In the genomic region with DNA sequence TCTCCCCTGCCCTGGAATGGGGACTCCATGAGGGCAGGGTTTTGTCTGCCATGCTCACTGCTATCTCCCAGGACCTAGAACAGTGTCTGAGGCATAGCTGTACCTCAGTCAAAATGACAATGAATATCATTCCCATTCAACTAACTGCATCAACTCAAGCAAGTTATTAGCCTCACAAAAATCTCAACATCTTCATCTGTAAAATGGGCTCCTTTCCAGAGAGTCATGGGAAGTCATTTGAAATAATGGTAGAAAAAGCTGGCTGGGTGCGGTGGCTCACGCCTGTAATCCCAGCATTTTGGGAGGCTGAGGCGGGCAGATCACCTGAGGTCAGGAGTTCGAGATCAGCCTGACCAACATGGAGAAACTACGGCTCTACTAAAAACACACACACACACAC, we compare ENCODE assay signal across 14 cellular contexts. TPM values are rescaled to one million over a fixed set of nuclear protein-coding genes. Genes with fewer than 3 reads are reported as not detected.
A peak's percentile ranks its signal among the peaks of the same experiment; 100 is the strongest.
DNase-seq lines count a peak whose midpoint lies in the region; ATAC-seq, FAIRE-seq and TF ChIP-seq lines count a peak whose summit lies in the region.
"Had no signal": no experiment of that assay in that cellular context is flagged by ENCODE, and none has a peak within 500 bp of the region (broad histone marks: within the 10 kb centered on the region; RNA-seq: fewer than 3 reads in every experiment).

No MANE protein-coding gene starts in this region.

- FAIRE-seq in endothelial cell of umbilical vein (lab: Jason Lieb, UNC) = no peak
- no peak for FAIRE-seq in GM19239 (lab: Jason Lieb, UNC)

- no peaks in the 10 kb centered on the region for H3K9me1 ChIP-seq in endothelial cell of umbilical vein (replicated peaks; ENCODE audit: control insufficient read depth, extremely low read depth, insufficient read depth, low read length)

- CTCF ChIA-PET in CD4-positive, alpha-beta memory T cell (lab: Charles Lee; ENCODE audit: partially characterized antibody) = interaction anchor here (0.7 to 10.6 kb wide), 7 partner anchors 10 to 180 kb away, joined by 3 to 128 read pairs (median 7); a partner anchor contains a TSS
- CTCF ChIA-PET in T-cell (lab: Charles Lee) (interaction anchor here (1.0 to 1.4 kb wide), 2 partner anchors 15 to 16 kb away, joined by 3 to 5 read pairs; a partner anchor contains a TSS), endothelial cell of umbilical vein (lab: Charles Lee) (interaction anchor here (1.2 to 11.3 kb wide), 5 partner anchors 13 to 84 kb away, joined by 3 to 167 read pairs (median 7); a partner anchor contains a TSS)

- H3K4me2 ChIP-seq in endothelial cell of umbilical vein (ENCODE audit: insufficient read depth, low read length) = peak overlapping the region; percentile 32

- H3K9ac ChIP-seq in endothelial cell of umbilical vein (replicated peaks; ENCODE audit: extremely low read depth, insufficient read depth, low read length) = peak overlapping the region; percentile 91

- peaks cover 90% of the 10 kb centered on the region for H3K4me1 ChIP-seq in CD4-positive, alpha-beta memory T cell (ENCODE audit: insufficient read depth, low read length)
- H3K4me1 ChIP-seq in endothelial cell of umbilical vein (ENCODE audit: control insufficient read depth, extremely low read depth, insufficient read depth, low read length) = peaks cover 56% of the 10 kb centered on the region
- peaks cover 6% of the 10 kb centered on the region for H3K4me1 ChIP-seq in psoas muscle

- no peaks in the 10 kb centered on the region for H3K9me3 Mint-ChIP-seq in CD4-positive, alpha-beta memory T cell
- H3K9me3 Mint-ChIP-seq in T-cell = no peaks in the 10 kb centered on the region

- no peak overlapping the region for H3K4me3 ChIP-seq in CD4-positive, alpha-beta memory T cell (ENCODE audit: low read length in 2 of 2)
- H3K4me3 ChIP-seq in endothelial cell of umbilical vein (replicated peaks in 1 of 3; ENCODE audit: insufficient read depth in 1 of 3, low read depth in 1 of 3, low read length in 3 of 3) (peak overlapping the region in 2 of 3 experiments; percentile 26 to 65), psoas muscle (peak overlapping the region; percentile 37)
- H3K4me3 ChIP-seq: ascending aorta had no signal

- peaks cover 54% of the 10 kb centered on the region for H3K79me2 ChIP-seq in endothelial cell of umbilical vein (ENCODE audit: control insufficient read depth, insufficient read depth, low read length)

- H2AFZ ChIP-seq in endothelial cell of umbilical vein (ENCODE audit: low read depth, low read length) = no peak overlapping the region

- H3K27ac ChIP-seq in CD4-positive, alpha-beta memory T cell (ENCODE audit: low read depth, low read length) = peak overlapping the region; percentile 67
- peak overlapping the region; percentile 96 for H3K27ac ChIP-seq in endothelial cell of umbilical vein (ENCODE audit: insufficient read depth, low read depth, low read length)
- peak overlapping the region; percentile 46 for H3K27ac ChIP-seq in psoas muscle
- H3K27ac ChIP-seq: tibial artery had no signal

- H3K4me3 Mint-ChIP-seq in CD4-positive, alpha-beta memory T cell = peak overlapping the region in 7 of 8 donors; percentile 57 to 79 (median 69)
- peak overlapping the region; percentile 13 to 72 (median 25) for H3K4me3 Mint-ChIP-seq in T-cell

- peaks cover 19% of the 10 kb centered on the region for H3K36me3 ChIP-seq in CD4-positive, alpha-beta memory T cell (ENCODE audit: insufficient read depth, low read length)
- H3K36me3 ChIP-seq in endothelial cell of umbilical vein (ENCODE audit: control insufficient read depth in 2 of 2, extremely low read depth in 1 of 2, insufficient read depth in 2 of 2, low read length in 2 of 2) (peaks cover 9 to 12% of the 10 kb centered on the region in 2 experiments), psoas muscle (ENCODE audit: insufficient read depth in 1 of 2, low read depth in 1 of 2) (no peaks in the 10 kb centered on the region)
- H3K36me3 ChIP-seq: ascending aorta, tibial artery had no signal

- WGBS in psoas muscle, 3 donors = 83 to 87% (median 85%) methylated on average over 5 of the region's 5 CpGs

- no peaks in the 10 kb centered on the region for H3K9me3 ChIP-seq in CD4-positive, alpha-beta memory T cell (ENCODE audit: control insufficient read depth in 1 of 2, low read length in 2 of 2)
- H3K9me3 ChIP-seq in endothelial cell of umbilical vein (replicated peaks; ENCODE audit: control insufficient read depth, insufficient read depth, low read length) (no peaks in the 10 kb centered on the region), psoas muscle (no peaks in the 10 kb centered on the region)
- H3K9me3 ChIP-seq: ascending aorta, tibial artery had no signal

- no peak for TF ChIP-seq CTCF in endothelial cell of umbilical vein (IDR thresholded peaks at IDR 0.05; ENCODE audit: extremely low read depth in 1 of 2, insufficient read depth in 1 of 2, low read depth in 1 of 2, low read length in 2 of 2)
- no peak for TF ChIP-seq CTCF in psoas muscle (IDR thresholded peaks at IDR 0.05)

- dilution Hi-C loops in endothelial cell of umbilical vein (cut with MboI; ENCODE audit: extremely low pct_ligation_motif_present, low sequenced_read_pairs) = no loop called here

- DNase-seq in CD4-positive, alpha-beta memory T cell = no peak
- DNase-seq in T-cell (no peak), endothelial cell of umbilical vein (ENCODE audit: low read depth, low spot score) (no peak), psoas muscle (no peak), putamen (ENCODE audit: low spot score) (no peak), GM19239 (ENCODE audit: insufficient read length, low spot score) (no peak)
- no peak for DNase-seq in stimulated activated naive CD4-positive, alpha-beta T cell treated with Interleukin-2 at 50 U/mL for 16 hours (lab: John Stamatoyannopoulos, UW)
- DNase-seq: GOT3, NCI-H226, OCI-M1, tibial artery had no signal

- no peak for ATAC-seq in T-cell (replicated peaks in 1 of 4)
- ATAC-seq in psoas muscle = no peak
- no peak for ATAC-seq in GM18909 (IDR thresholded peaks at IDR 0.05; ENCODE audit: poor library complexity, unreplicated experiment)

- intact Hi-C loops in CD4-positive, alpha-beta memory T cell (cut with micrococcal nuclease) = no loop called here
- intact Hi-C loops in endothelial cell of umbilical vein (cut with micrococcal nuclease) = no loop called here
- intact Hi-C loops in psoas muscle (cut with DNase I) = no loop called here

- no peaks in the 10 kb centered on the region for H3K27me3 Mint-ChIP-seq in CD4-positive, alpha-beta memory T cell
- H3K27me3 Mint-ChIP-seq in T-cell = no peaks in the 10 kb centered on the region

- POLR2A ChIA-PET in CD4-positive, alpha-beta memory T cell (lab: Charles Lee; ENCODE audit: partially characterized antibody) = interaction anchor here (0.7 to 15.3 kb wide), 5 partner anchors 15 to 212 kb away, joined by 3 to 377 read pairs (median 4); a partner anchor contains a TSS
- POLR2A ChIA-PET in T-cell (lab: Charles Lee) (interaction anchor here (0.5 to 0.6 kb wide), 2 partner anchors 98 to 199 kb away, joined by 8 to 11 read pairs; no protein-coding TSS in a partner anchor), endothelial cell of umbilical vein (lab: Charles Lee) (interaction anchor here (1.2 to 2.4 kb wide), 3 partner anchors 13 to 16 kb away, joined by 5 to 24 read pairs (median 8); a partner anchor contains a TSS)

- H4K20me1 ChIP-seq in endothelial cell of umbilical vein (replicated peaks; ENCODE audit: control insufficient read depth, extremely low read depth, insufficient read depth, low read length) = no peaks in the 10 kb centered on the region

- H3K27ac Mint-ChIP-seq in CD4-positive, alpha-beta memory T cell = peak overlapping the region; percentile 92 to 99 (median 98)
- peak overlapping the region; percentile 95 for H3K27ac Mint-ChIP-seq in T-cell

- H3K4me1 Mint-ChIP-seq in CD4-positive, alpha-beta memory T cell = peaks cover 47 to 86% (median 70%) of the 10 kb centered on the region in 4 donors
- peaks cover 80 to 88% (median 82%) of the 10 kb centered on the region in 3 donors for H3K4me1 Mint-ChIP-seq in T-cell

- BruUV-seq in endothelial cell of umbilical vein (replicated peaks; lab: Mats Ljungman, UMichigan) = TSS peak; percentile 15

- H3K27me3 ChIP-seq in CD4-positive, alpha-beta memory T cell (ENCODE audit: insufficient read depth, low read length) = no peaks in the 10 kb centered on the region
- H3K27me3 ChIP-seq in endothelial cell of umbilical vein (ENCODE audit: control insufficient read depth in 2 of 2, insufficient read depth in 2 of 2, low read length in 2 of 2) = no peaks in the 10 kb centered on the region
- H3K27me3 ChIP-seq in psoas muscle (ENCODE audit: insufficient read depth in 3 of 3, low read length in 2 of 3) = no peaks in the 10 kb centered on the region
- H3K27me3 ChIP-seq: ascending aorta had no signal

- TF ChIP-seq POLR2A in endothelial cell of umbilical vein (IDR thresholded peaks at IDR 0.05; ENCODE audit: low read depth, low read length) = no peak

- H3K36me3 Mint-ChIP-seq in CD4-positive, alpha-beta memory T cell = peaks cover 18 to 60% of the 10 kb centered on the region in 2 donors
- H3K36me3 Mint-ChIP-seq in T-cell = peaks cover 29% of the 10 kb centered on the region

RNA-seq across cellular contexts. Expression of a gene that starts 9.4 kb away (rescaled TPM):
- 10 to 100 TPM; 43.4 to 48.6 TPM for total RNA-seq in CD4-positive, alpha-beta memory T cell
- polyA plus RNA-seq in CD4-positive, alpha-beta memory T cell = 10 to 100 TPM in 1 of 2 donors, 1 to 10 TPM in 1; 8.7 to 51.5 TPM
- total RNA-seq in T-cell = 10 to 100 TPM; 31.6 to 48.7 (median 47.7) TPM
- 95.0 and 102 TPM in 2 replicates for total RNA-seq in endothelial cell of umbilical vein
- 173 and 218 TPM in 2 replicates for polyA plus RNA-seq in endothelial cell of umbilical vein
- polyA plus RNA-seq in endothelial cell of umbilical vein (2011; cell fraction: cytosol; rRNA removed) = 61.4 and 68.1 TPM in 2 replicates
- 67.4 and 92.8 TPM in 2 replicates for polyA plus RNA-seq in endothelial cell of umbilical vein (2011; cell fraction: nucleus; rRNA removed)
- polyA plus RNA-seq in endothelial cell of umbilical vein (2012) = 42.8 and 49.4 TPM in 2 replicates
- polyA minus RNA-seq in endothelial cell of umbilical vein = 104 and 130 TPM in 2 replicates
- polyA minus RNA-seq in endothelial cell of umbilical vein (2011; cell fraction: cytosol; rRNA and poly(A)+ RNA removed) = not detected
- polyA minus RNA-seq in endothelial cell of umbilical vein (2011; cell fraction: nucleus; rRNA and poly(A)+ RNA removed) = 45.1 and 63.7 TPM in 2 replicates
- 10 to 100 TPM in 2 of 4 donors, 1 to 10 TPM in 2; 8.3 to 12.0 (median 10.3) TPM for total RNA-seq in psoas muscle
- 10 to 100 TPM in 1 of 3 donors, 1 to 10 TPM in 2; 5.3 to 10.0 (median 8.4) TPM for polyA plus RNA-seq in psoas muscle

RNA-seq across cellular contexts. Expression of a gene that starts 16.7 kb away (rescaled TPM):
- 100 to 1,000 TPM; 127 to 138 TPM for total RNA-seq in CD4-positive, alpha-beta memory T cell
- polyA plus RNA-seq in CD4-positive, alpha-beta memory T cell = 10 to 100 TPM; 35.4 to 63.6 TPM
- total RNA-seq in T-cell (100 to 1,000 TPM; 108 to 159 (median 147) TPM), endothelial cell of umbilical vein (124 and 128 TPM in 2 replicates), psoas muscle (10 to 100 TPM; 26.5 to 46.1 (median 42.9) TPM)
- polyA plus RNA-seq in endothelial cell of umbilical vein (92.2 and 99.0 TPM in 2 replicates), psoas muscle (10 to 100 TPM; 29.7 to 39.3 (median 31.5) TPM)
- 50.0 and 61.0 TPM in 2 replicates for polyA plus RNA-seq in endothelial cell of umbilical vein (2011; cell fraction: cytosol; rRNA removed)
- 193 and 200 TPM in 2 replicates for polyA plus RNA-seq in endothelial cell of umbilical vein (2011; cell fraction: nucleus; rRNA removed)
- 76.9 and 94.3 TPM in 2 replicates for polyA plus RNA-seq in endothelial cell of umbilical vein (2012)
- 88.4 and 92.9 TPM in 2 replicates for polyA minus RNA-seq in endothelial cell of umbilical vein
- polyA minus RNA-seq in endothelial cell of umbilical vein (2011; cell fraction: cytosol; rRNA and poly(A)+ RNA removed) = 63.0 TPM
- 58.3 and 65.1 TPM in 2 replicates for polyA minus RNA-seq in endothelial cell of umbilical vein (2011; cell fraction: nucleus; rRNA and poly(A)+ RNA removed)

RNA-seq across cellular contexts. Expression of a gene that starts 33.6 kb away (rescaled TPM):
- 100 to 1,000 TPM; 100 to 101 TPM for total RNA-seq in CD4-positive, alpha-beta memory T cell
- 10 to 100 TPM; 49.4 to 54.6 TPM for polyA plus RNA-seq in CD4-positive, alpha-beta memory T cell
- total RNA-seq in T-cell (100 to 1,000 TPM in 3 of 5 donors, 10 to 100 TPM in 2; 78.4 to 151 (median 139) TPM), endothelial cell of umbilical vein (90.2 and 90.7 TPM in 2 replicates), psoas muscle (10 to 100 TPM; 39.7 to 61.9 (median 45.8) TPM)
- polyA plus RNA-seq in endothelial cell of umbilical vein (77.7 and 129 TPM in 2 replicates), psoas muscle (10 to 100 TPM; 21.9 to 32.3 (median 29.8) TPM)
- polyA plus RNA-seq in endothelial cell of umbilical vein (2011; cell fraction: cytosol; rRNA removed) = 67.9 and 72.7 TPM in 2 replicates
- polyA plus RNA-seq in endothelial cell of umbilical vein (2011; cell fraction: nucleus; rRNA removed) = 116 and 150 TPM in 2 replicates
- polyA plus RNA-seq in endothelial cell of umbilical vein (2012) = 58.5 and 71.2 TPM in 2 replicates
- polyA minus RNA-seq in endothelial cell of umbilical vein = 76.5 and 80.5 TPM in 2 replicates
- polyA minus RNA-seq in endothelial cell of umbilical vein (2011; cell fraction: cytosol; rRNA and poly(A)+ RNA removed) = 58.0 TPM
- 45.1 and 52.0 TPM in 2 replicates for polyA minus RNA-seq in endothelial cell of umbilical vein (2011; cell fraction: nucleus; rRNA and poly(A)+ RNA removed)

RNA-seq across cellular contexts. Expression of a gene that starts 34.0 kb away (rescaled TPM):
- total RNA-seq in CD4-positive, alpha-beta memory T cell = 10 to 100 TPM; 14.3 to 18.4 TPM
- polyA plus RNA-seq in CD4-positive, alpha-beta memory T cell = 10 to 100 TPM; 23.2 to 27.1 TPM
- total RNA-seq in T-cell (10 to 100 TPM in 3 of 5 donors, 1 to 10 TPM in 2; 7.7 to 18.4 (median 15.5) TPM), endothelial cell of umbilical vein (17.1 and 19.3 TPM in 2 replicates), psoas muscle (1 to 10 TPM; 2.8 to 6.7 (median 4.0) TPM)
- polyA plus RNA-seq in endothelial cell of umbilical vein (23.9 and 28.8 TPM in 2 replicates), psoas muscle (1 to 10 TPM; 4.6 to 6.9 (median 5.0) TPM)
- 18.4 and 25.3 TPM in 2 replicates for polyA plus RNA-seq in endothelial cell of umbilical vein (2011; cell fraction: cytosol; rRNA removed)
- polyA plus RNA-seq in endothelial cell of umbilical vein (2011; cell fraction: nucleus; rRNA removed) = 16.0 and 18.0 TPM in 2 replicates
- polyA plus RNA-seq in endothelial cell of umbilical vein (2012) = 11.3 and 18.5 TPM in 2 replicates
- 5.2 and 5.8 TPM in 2 replicates for polyA minus RNA-seq in endothelial cell of umbilical vein
- 16.5 TPM for polyA minus RNA-seq in endothelial cell of umbilical vein (2011; cell fraction: cytosol; rRNA and poly(A)+ RNA removed)
- polyA minus RNA-seq in endothelial cell of umbilical vein (2011; cell fraction: nucleus; rRNA and poly(A)+ RNA removed) = 5.1 and 7.3 TPM in 2 replicates
- total RNA-seq: ascending aorta had no signal

RNA-seq across cellular contexts. Expression of a gene that starts 53.2 kb away (rescaled TPM):
- 1 to 10 TPM; 2.5 to 2.6 TPM for total RNA-seq in CD4-positive, alpha-beta memory T cell
- 1 to 10 TPM in 1 of 2 donors, under 1 TPM in 1; 0.09 to 1.8 TPM for polyA plus RNA-seq in CD4-positive, alpha-beta memory T cell
- total RNA-seq in T-cell = 10 to 100 TPM in 1 of 5 donors, 1 to 10 TPM in 4; 4.6 to 31.8 (median 6.2) TPM
- total RNA-seq in endothelial cell of umbilical vein = not detected in 2 replicates
- not detected in 2 replicates for polyA plus RNA-seq in endothelial cell of umbilical vein
- not detected in 2 replicates for polyA plus RNA-seq in endothelial cell of umbilical vein (2011; cell fraction: cytosol; rRNA removed)
- 0.05 TPM in 1 of 2 replicates, not detected in the other for polyA plus RNA-seq in endothelial cell of umbilical vein (2011; cell fraction: nucleus; rRNA removed)
- not detected in 2 replicates for polyA plus RNA-seq in endothelial cell of umbilical vein (2012)
- not detected in 2 replicates for polyA minus RNA-seq in endothelial cell of umbilical vein
- 0.31 TPM for polyA minus RNA-seq in endothelial cell of umbilical vein (2011; cell fraction: cytosol; rRNA and poly(A)+ RNA removed)
- not detected in 2 replicates for polyA minus RNA-seq in endothelial cell of umbilical vein (2011; cell fraction: nucleus; rRNA and poly(A)+ RNA removed)
- under 1 TPM in 1 of 4 donors, not detected in 3; 0.10 TPM for total RNA-seq in psoas muscle
- under 1 TPM in 2 of 3 donors, not detected in 1; 0.01 to 0.03 TPM for polyA plus RNA-seq in psoas muscle
- total RNA-seq: ascending aorta, lung microvascular endothelial cell had no signal

Comparison
In these comparisons a context has a peak if more than half of its experiments do, and no peak if none do; other contexts are left out.
1. H3K27ac ChIP-seq: peak in every context shown above with its lines; median percentile 96 in endothelial cell of umbilical vein; 67 in CD4-positive, alpha-beta memory T cell; 46 in psoas muscle.
2. H3K4me3 ChIP-seq: peak in endothelial cell of umbilical vein (2 of 3) and psoas muscle (single experiment); none in CD4-positive, alpha-beta memory T cell (0 of 2).